1 cellular context compared by ENCODE assay signal in the genomic region with DNA sequence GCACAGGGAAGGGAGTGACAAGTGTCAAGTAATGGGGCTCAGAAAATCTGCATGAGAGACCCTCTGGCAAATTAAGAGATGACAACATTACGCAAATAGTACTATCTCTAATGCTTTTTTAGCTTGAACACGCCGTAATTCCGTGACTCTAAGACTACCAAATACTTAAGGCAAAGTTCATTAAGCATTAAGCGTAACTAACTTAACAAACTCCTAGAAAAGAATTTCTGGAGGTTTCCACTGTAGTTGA.
TF ChIP-seq lines count a peak whose summit lies in the region.

No MANE protein-coding gene starts in this region.

TF ChIP-seq in HepG2, 621 proteins besides CTCF, POLR2A, EP300 and RAD21 (continued from another document):
- TF ChIP-seq, protein P1, sequence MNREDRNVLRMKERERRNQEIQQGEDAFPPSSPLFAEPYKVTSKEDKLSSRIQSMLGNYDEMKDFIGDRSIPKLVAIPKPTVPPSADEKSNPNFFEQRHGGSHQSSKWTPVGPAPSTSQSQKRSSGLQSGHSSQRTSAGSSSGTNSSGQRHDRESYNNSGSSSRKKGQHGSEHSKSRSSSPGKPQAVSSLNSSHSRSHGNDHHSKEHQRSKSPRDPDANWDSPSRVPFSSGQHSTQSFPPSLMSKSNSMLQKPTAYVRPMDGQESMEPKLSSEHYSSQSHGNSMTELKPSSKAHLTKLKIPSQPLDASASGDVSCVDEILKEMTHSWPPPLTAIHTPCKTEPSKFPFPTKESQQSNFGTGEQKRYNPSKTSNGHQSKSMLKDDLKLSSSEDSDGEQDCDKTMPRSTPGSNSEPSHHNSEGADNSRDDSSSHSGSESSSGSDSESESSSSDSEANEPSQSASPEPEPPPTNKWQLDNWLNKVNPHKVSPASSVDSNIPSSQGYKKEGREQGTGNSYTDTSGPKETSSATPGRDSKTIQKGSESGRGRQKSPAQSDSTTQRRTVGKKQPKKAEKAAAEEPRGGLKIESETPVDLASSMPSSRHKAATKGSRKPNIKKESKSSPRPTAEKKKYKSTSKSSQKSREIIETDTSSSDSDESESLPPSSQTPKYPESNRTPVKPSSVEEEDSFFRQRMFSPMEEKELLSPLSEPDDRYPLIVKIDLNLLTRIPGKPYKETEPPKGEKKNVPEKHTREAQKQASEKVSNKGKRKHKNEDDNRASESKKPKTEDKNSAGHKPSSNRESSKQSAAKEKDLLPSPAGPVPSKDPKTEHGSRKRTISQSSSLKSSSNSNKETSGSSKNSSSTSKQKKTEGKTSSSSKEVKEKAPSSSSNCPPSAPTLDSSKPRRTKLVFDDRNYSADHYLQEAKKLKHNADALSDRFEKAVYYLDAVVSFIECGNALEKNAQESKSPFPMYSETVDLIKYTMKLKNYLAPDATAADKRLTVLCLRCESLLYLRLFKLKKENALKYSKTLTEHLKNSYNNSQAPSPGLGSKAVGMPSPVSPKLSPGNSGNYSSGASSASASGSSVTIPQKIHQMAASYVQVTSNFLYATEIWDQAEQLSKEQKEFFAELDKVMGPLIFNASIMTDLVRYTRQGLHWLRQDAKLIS (CRISPR knock-in tag; IDR thresholded peaks at IDR 0.05) = no peak
- no peak for TF ChIP-seq SALL2 (CRISPR knock-in tag; IDR thresholded peaks at IDR 0.05)
- TF ChIP-seq, protein P2, sequence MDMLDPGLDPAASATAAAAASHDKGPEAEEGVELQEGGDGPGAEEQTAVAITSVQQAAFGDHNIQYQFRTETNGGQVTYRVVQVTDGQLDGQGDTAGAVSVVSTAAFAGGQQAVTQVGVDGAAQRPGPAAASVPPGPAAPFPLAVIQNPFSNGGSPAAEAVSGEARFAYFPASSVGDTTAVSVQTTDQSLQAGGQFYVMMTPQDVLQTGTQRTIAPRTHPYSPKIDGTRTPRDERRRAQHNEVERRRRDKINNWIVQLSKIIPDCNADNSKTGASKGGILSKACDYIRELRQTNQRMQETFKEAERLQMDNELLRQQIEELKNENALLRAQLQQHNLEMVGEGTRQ (IDR thresholded peaks at IDR 0.05; ENCODE audit: low read depth, low read length) = no peak
- TF ChIP-seq, protein P2 (CRISPR knock-in tag; IDR thresholded peaks at IDR 0.05; ENCODE audit: borderline replicate concordance) = 0 out of 2 replicates have a peak, but pooled peaks have one; percentile 15
- 0 out of 2 replicates have a peak, but pooled peaks have one; percentile 12 for TF ChIP-seq DMAP1 (CRISPR knock-in tag; IDR thresholded peaks at IDR 0.05)
- TF ChIP-seq, protein P3, sequence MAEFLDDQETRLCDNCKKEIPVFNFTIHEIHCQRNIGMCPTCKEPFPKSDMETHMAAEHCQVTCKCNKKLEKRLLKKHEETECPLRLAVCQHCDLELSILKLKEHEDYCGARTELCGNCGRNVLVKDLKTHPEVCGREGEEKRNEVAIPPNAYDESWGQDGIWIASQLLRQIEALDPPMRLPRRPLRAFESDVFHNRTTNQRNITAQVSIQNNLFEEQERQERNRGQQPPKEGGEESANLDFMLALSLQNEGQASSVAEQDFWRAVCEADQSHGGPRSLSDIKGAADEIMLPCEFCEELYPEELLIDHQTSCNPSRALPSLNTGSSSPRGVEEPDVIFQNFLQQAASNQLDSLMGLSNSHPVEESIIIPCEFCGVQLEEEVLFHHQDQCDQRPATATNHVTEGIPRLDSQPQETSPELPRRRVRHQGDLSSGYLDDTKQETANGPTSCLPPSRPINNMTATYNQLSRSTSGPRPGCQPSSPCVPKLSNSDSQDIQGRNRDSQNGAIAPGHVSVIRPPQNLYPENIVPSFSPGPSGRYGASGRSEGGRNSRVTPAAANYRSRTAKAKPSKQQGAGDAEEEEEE (CRISPR knock-in tag; IDR thresholded peaks at IDR 0.05; ENCODE audit: borderline replicate concordance) = no peak
- 0 out of 2 replicates have a peak, but pooled peaks have one; percentile 0 for TF ChIP-seq TMF1 (CRISPR knock-in tag; IDR thresholded peaks at IDR 0.05; ENCODE audit: low read depth)
- TF ChIP-seq, protein P4, sequence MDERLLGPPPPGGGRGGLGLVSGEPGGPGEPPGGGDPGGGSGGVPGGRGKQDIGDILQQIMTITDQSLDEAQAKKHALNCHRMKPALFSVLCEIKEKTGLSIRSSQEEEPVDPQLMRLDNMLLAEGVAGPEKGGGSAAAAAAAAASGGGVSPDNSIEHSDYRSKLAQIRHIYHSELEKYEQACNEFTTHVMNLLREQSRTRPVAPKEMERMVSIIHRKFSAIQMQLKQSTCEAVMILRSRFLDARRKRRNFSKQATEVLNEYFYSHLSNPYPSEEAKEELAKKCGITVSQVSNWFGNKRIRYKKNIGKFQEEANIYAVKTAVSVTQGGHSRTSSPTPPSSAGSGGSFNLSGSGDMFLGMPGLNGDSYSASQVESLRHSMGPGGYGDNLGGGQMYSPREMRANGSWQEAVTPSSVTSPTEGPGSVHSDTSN (CRISPR knock-in tag; IDR thresholded peaks at IDR 0.05) = 0 out of 2 replicates have a peak, but pooled peaks have one; percentile 9
- TF ChIP-seq CC2D1A (CRISPR knock-in tag; IDR thresholded peaks at IDR 0.05) = no peak; the same call in 1 of the 2 replicates
- TF ChIP-seq ZNF615 (CRISPR knock-in tag; IDR thresholded peaks at IDR 0.05; ENCODE audit: borderline replicate concordance) = no peak
- peak; percentile 91; the same call in 1 of the 2 replicates for TF ChIP-seq MLLT10 (CRISPR knock-in tag; IDR thresholded peaks at IDR 0.05)
- TF ChIP-seq BHLHE40 (IDR thresholded peaks at IDR 0.05; ENCODE audit: low read length) = no peak
- TF ChIP-seq, protein P5, sequence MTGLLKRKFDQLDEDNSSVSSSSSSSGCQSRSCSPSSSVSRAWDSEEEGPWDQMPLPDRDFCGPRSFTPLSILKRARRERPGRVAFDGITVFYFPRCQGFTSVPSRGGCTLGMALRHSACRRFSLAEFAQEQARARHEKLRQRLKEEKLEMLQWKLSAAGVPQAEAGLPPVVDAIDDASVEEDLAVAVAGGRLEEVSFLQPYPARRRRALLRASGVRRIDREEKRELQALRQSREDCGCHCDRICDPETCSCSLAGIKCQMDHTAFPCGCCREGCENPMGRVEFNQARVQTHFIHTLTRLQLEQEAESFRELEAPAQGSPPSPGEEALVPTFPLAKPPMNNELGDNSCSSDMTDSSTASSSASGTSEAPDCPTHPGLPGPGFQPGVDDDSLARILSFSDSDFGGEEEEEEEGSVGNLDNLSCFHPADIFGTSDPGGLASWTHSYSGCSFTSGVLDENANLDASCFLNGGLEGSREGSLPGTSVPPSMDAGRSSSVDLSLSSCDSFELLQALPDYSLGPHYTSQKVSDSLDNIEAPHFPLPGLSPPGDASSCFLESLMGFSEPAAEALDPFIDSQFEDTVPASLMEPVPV (CRISPR knock-in tag; IDR thresholded peaks at IDR 0.05) = 0 out of 2 replicates have a peak, but pooled peaks have one; percentile 24
- no peak for TF ChIP-seq POLR2AphosphoS5 (IDR thresholded peaks at IDR 0.05; ENCODE audit: low read depth, low read length)
- no peak for TF ChIP-seq FOXK2 (IDR thresholded peaks at IDR 0.05)
- no peak for TF ChIP-seq SIN3A (IDR thresholded peaks at IDR 0.05; ENCODE audit: borderline replicate concordance, low read depth, low read length)
- TF ChIP-seq FOXM1 (CRISPR knock-in tag; IDR thresholded peaks at IDR 0.05) = no peak
- peak; percentile 91 for TF ChIP-seq ELF4 (CRISPR knock-in tag; IDR thresholded peaks at IDR 0.05; ENCODE audit: borderline replicate concordance)
- peak; percentile 80 for TF ChIP-seq ARID2 (CRISPR knock-in tag; IDR thresholded peaks at IDR 0.05; ENCODE audit: borderline replicate concordance)
- TF ChIP-seq, protein P6, sequence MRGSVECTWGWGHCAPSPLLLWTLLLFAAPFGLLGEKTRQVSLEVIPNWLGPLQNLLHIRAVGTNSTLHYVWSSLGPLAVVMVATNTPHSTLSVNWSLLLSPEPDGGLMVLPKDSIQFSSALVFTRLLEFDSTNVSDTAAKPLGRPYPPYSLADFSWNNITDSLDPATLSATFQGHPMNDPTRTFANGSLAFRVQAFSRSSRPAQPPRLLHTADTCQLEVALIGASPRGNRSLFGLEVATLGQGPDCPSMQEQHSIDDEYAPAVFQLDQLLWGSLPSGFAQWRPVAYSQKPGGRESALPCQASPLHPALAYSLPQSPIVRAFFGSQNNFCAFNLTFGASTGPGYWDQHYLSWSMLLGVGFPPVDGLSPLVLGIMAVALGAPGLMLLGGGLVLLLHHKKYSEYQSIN (CRISPR knock-in tag; IDR thresholded peaks at IDR 0.05; ENCODE audit: borderline replicate concordance) = 0 out of 2 replicates have a peak, but pooled peaks have one; percentile 36
- TF ChIP-seq TAF15 (IDR thresholded peaks at IDR 0.05; ENCODE audit: low read depth, low read length, poor library complexity, severe bottlenecking) = no peak
- TF ChIP-seq SP4 (CRISPR knock-in tag; IDR thresholded peaks at IDR 0.05) = no peak
- TF ChIP-seq, protein P7, sequence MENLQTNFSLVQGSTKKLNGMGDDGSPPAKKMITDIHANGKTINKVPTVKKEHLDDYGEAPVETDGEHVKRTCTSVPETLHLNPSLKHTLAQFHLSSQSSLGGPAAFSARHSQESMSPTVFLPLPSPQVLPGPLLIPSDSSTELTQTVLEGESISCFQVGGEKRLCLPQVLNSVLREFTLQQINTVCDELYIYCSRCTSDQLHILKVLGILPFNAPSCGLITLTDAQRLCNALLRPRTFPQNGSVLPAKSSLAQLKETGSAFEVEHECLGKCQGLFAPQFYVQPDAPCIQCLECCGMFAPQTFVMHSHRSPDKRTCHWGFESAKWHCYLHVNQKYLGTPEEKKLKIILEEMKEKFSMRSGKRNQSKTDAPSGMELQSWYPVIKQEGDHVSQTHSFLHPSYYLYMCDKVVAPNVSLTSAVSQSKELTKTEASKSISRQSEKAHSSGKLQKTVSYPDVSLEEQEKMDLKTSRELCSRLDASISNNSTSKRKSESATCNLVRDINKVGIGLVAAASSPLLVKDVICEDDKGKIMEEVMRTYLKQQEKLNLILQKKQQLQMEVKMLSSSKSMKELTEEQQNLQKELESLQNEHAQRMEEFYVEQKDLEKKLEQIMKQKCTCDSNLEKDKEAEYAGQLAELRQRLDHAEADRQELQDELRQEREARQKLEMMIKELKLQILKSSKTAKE (CRISPR knock-in tag; IDR thresholded peaks at IDR 0.05; ENCODE audit: borderline replicate concordance) = no peak
- TF ChIP-seq MBD4 (IDR thresholded peaks at IDR 0.05; ENCODE audit: borderline replicate concordance, low read length) = 0 out of 2 replicates have a peak, but pooled peaks have one; percentile 21
- TF ChIP-seq FOXC1 (CRISPR knock-in tag; IDR thresholded peaks at IDR 0.05; ENCODE audit: borderline replicate concordance) = no peak
- TF ChIP-seq GATAD2A (CRISPR knock-in tag; IDR thresholded peaks at IDR 0.05) = no peak
- no peak for TF ChIP-seq ZNF567 (CRISPR knock-in tag; IDR thresholded peaks at IDR 0.05; ENCODE audit: borderline replicate concordance)
- 0 out of 2 replicates have a peak, but pooled peaks have one; percentile 46 for TF ChIP-seq ZSCAN12 (CRISPR knock-in tag; IDR thresholded peaks at IDR 0.05)
- no peak for TF ChIP-seq SYNCRIP (IDR thresholded peaks at IDR 0.05; ENCODE audit: insufficient read depth, low read depth, low read length)
- peak; percentile 52; the same call in 1 of the 2 replicates for TF ChIP-seq HOXA7 (CRISPR knock-in tag; IDR thresholded peaks at IDR 0.05)
- TF ChIP-seq, protein P8, sequence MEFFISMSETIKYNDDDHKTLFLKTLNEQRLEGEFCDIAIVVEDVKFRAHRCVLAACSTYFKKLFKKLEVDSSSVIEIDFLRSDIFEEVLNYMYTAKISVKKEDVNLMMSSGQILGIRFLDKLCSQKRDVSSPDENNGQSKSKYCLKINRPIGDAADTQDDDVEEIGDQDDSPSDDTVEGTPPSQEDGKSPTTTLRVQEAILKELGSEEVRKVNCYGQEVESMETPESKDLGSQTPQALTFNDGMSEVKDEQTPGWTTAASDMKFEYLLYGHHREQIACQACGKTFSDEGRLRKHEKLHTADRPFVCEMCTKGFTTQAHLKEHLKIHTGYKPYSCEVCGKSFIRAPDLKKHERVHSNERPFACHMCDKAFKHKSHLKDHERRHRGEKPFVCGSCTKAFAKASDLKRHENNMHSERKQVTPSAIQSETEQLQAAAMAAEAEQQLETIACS (CRISPR knock-in tag; IDR thresholded peaks at IDR 0.05) = no peak
- TF ChIP-seq ZNF674 (CRISPR knock-in tag; IDR thresholded peaks at IDR 0.05; ENCODE audit: low read depth) = peak; percentile 86
- TF ChIP-seq ZNF17 (CRISPR knock-in tag; IDR thresholded peaks at IDR 0.05) = no peak
